Comparison of ENCODE assay signal across 12 cellular contexts in genomic region chr20:953742-954141, GRCh38. TPM values are rescaled to one million over a fixed set of nuclear protein-coding genes. Genes with fewer than 3 reads are reported as not detected.
DNase-seq lines count a peak whose midpoint lies in the region; ATAC-seq and TF ChIP-seq lines count a peak whose summit lies in the region.
"Had no signal": no experiment of that assay in that cellular context is flagged by ENCODE, and none has a peak within 500 bp of the region (broad histone marks: within the 10 kb centered on the region; RNA-seq: fewer than 3 reads in every experiment).

No MANE protein-coding gene starts in this region.

- 53% methylated on average over 9 of the region's 11 CpGs for WGBS in mesenchymal stem cell
- 26 to 45% (median 43%) methylated on average over 11 of the region's 11 CpGs for WGBS in heart left ventricle, 4 donors

- no peak overlapping the region for H4K91ac ChIP-seq in mesenchymal stem cell (ENCODE audit: low read length)

- no peak overlapping the region for H4K8ac ChIP-seq in mesenchymal stem cell (ENCODE audit: low read length)

- no peak overlapping the region for H3K27ac Mint-ChIP-seq in osteocyte (ENCODE audit: unreplicated experiment)
- H3K27ac Mint-ChIP-seq: activated T-cell treated with anti-CD3 and anti-CD28 coated beads, Interleukin-2, amount 50 U/mL, for 72 hours; T-helper 17 cell had no signal

- DNase-seq in D341Med (ENCODE audit: low spot score), result peak; percentile 76
- DNase-seq in KBM-7, result peak; percentile 21
- no peak for DNase-seq in brain microvascular endothelial cell
- DNase-seq in osteocyte (ENCODE audit: extremely low spot score, unreplicated experiment), result no peak
- no peak for DNase-seq in mesenchymal stem cell
- DNase-seq in stimulated activated CD4-positive, alpha-beta T cell treated with anti-CD3 and anti-CD28 coated beads, Interleukin-15, amount 100 ng/mL, for 24 hours, result no peak
- DNase-seq in heart left ventricle, result no peak
- DNase-seq: activated T-cell treated with anti-CD3 and anti-CD28 coated beads, Interleukin-2, amount 50 U/mL, for 72 hours; kidney; NCI-H146; T-helper 17 cell had no signal

- no peak overlapping the region for H3K4me3 Mint-ChIP-seq in osteocyte (ENCODE audit: unreplicated experiment)
- H3K4me3 Mint-ChIP-seq: activated T-cell treated with anti-CD3 and anti-CD28 coated beads, Interleukin-2, amount 50 U/mL, for 72 hours; T-helper 17 cell had no signal

- H3K27ac ChIP-seq in brain microvascular endothelial cell, result no peak overlapping the region
- H3K27ac ChIP-seq in mesenchymal stem cell (ENCODE audit: low read length, poor library complexity, severe bottlenecking), result no peak overlapping the region
- H3K27ac ChIP-seq in heart left ventricle, result no peak overlapping the region

- H2BK12ac ChIP-seq in mesenchymal stem cell (ENCODE audit: low read length in 2 of 2), result no peak overlapping the region

- H3K36me3 ChIP-seq in brain microvascular endothelial cell (replicated peaks), result no peaks in the 10 kb centered on the region
- H3K36me3 ChIP-seq in mesenchymal stem cell (ENCODE audit: control insufficient read depth in 1 of 2, insufficient read depth in 2 of 2, low read depth in 1 of 2, low read length in 2 of 2), result no peaks in the 10 kb centered on the region
- no peaks in the 10 kb centered on the region for H3K36me3 ChIP-seq in heart left ventricle

- no peak overlapping the region for H3K4me2 ChIP-seq in mesenchymal stem cell (ENCODE audit: low read length, poor library complexity, severe bottlenecking)

- no peak overlapping the region for H2BK120ac ChIP-seq in mesenchymal stem cell (ENCODE audit: low read depth, low read length)

- no peak overlapping the region for H2AK5ac ChIP-seq in mesenchymal stem cell (ENCODE audit: low read length, severe bottlenecking)

- no peak overlapping the region for H3K23ac ChIP-seq in mesenchymal stem cell (ENCODE audit: low read length in 2 of 2)

- no peak overlapping the region for H3K4ac ChIP-seq in mesenchymal stem cell (ENCODE audit: low read depth in 1 of 2, low read length in 2 of 2)

- H3K79me1 ChIP-seq in mesenchymal stem cell (replicated peaks; ENCODE audit: low read length, poor library complexity, severe bottlenecking), result no peaks in the 10 kb centered on the region

- peaks cover 13% of the 10 kb centered on the region for H3K27me3 Mint-ChIP-seq in osteocyte (ENCODE audit: unreplicated experiment)

- H3K9me3 ChIP-seq in mesenchymal stem cell (ENCODE audit: control insufficient read depth, low read length) (no peaks in the 10 kb centered on the region), heart left ventricle (no peaks in the 10 kb centered on the region)

- no peak for ATAC-seq in HG02763 (IDR thresholded peaks at IDR 0.05; ENCODE audit: unreplicated experiment)
- ATAC-seq in heart left ventricle, result no peak
- ATAC-seq: activated T-cell treated with anti-CD3 and anti-CD28 coated beads, Interleukin-2, amount 50 U/mL, for 72 hours; T-helper 17 cell had no signal

- H3K4me3 ChIP-seq in brain microvascular endothelial cell (ENCODE audit: low read depth, low read length) (no peak overlapping the region), mesenchymal stem cell (ENCODE audit: insufficient read depth in 1 of 2, low read depth in 1 of 2, low read length in 2 of 2) (no peak overlapping the region), heart left ventricle (no peak overlapping the region)

- no peak overlapping the region for H3K9ac ChIP-seq in mesenchymal stem cell (ENCODE audit: low read length)

- no peak for TF ChIP-seq POLR2A in heart left ventricle (IDR thresholded peaks at IDR 0.05)

- intact Hi-C loops in heart left ventricle (cut with DNase I), result loop anchor here in 3 of 10 donors (10.0 kb wide), 1 partner anchor 261 kb away; no protein-coding TSS in a partner anchor

- in situ Hi-C loops in KBM-7 (cut with MboI; ENCODE audit: low pct_unique_long_range_greater_than_20kb, low sequenced_read_pairs), result loop anchor here (10.0 kb wide), 1 partner anchor 139 kb away; no protein-coding TSS in a partner anchor
- in situ Hi-C loops in brain microvascular endothelial cell (cut with HindIII; ENCODE audit: low pct_ligation_motif_present, low sequenced_read_pairs), result no loop called here

- no peaks in the 10 kb centered on the region for H3K36me3 Mint-ChIP-seq in osteocyte (ENCODE audit: unreplicated experiment)

- H3K9me3 Mint-ChIP-seq in osteocyte (ENCODE audit: unreplicated experiment), result no peaks in the 10 kb centered on the region
- H3K9me3 Mint-ChIP-seq: activated T-cell treated with anti-CD3 and anti-CD28 coated beads, Interleukin-2, amount 50 U/mL, for 72 hours had no signal

- H2BK5ac ChIP-seq in mesenchymal stem cell (ENCODE audit: low read depth, low read length, poor library complexity, severe bottlenecking), result no peak overlapping the region

- peak; percentile 41 for TF ChIP-seq CTCF in brain microvascular endothelial cell (IDR thresholded peaks at IDR 0.05; ENCODE audit: low read depth, low read length, missing control alignments)
- peak; percentile 14 for TF ChIP-seq CTCF in osteocyte (IDR thresholded peaks at IDR 0.05)
- TF ChIP-seq CTCF in heart left ventricle (IDR thresholded peaks at IDR 0.05), result peak in 5 of 12 donors; percentile 12 to 36 (median 27)

- no peaks in the 10 kb centered on the region for H3K4me1 Mint-ChIP-seq in osteocyte (ENCODE audit: unreplicated experiment)

- H3K18ac ChIP-seq in mesenchymal stem cell (ENCODE audit: low read depth in 1 of 2, low read length in 2 of 2), result no peak overlapping the region

- H2AFZ ChIP-seq in mesenchymal stem cell (ENCODE audit: low read depth, low read length), result no peak overlapping the region

- H3K14ac ChIP-seq in mesenchymal stem cell (ENCODE audit: low read length in 2 of 2), result no peak overlapping the region

- H3K4me1 ChIP-seq in mesenchymal stem cell (ENCODE audit: control insufficient read depth, insufficient read depth, low read depth, low read length) (peaks cover 2% of the 10 kb centered on the region), heart left ventricle (peaks cover 0 to 2% (median 0%) of the 10 kb centered on the region in 12 donors)

- no peak overlapping the region for H2BK15ac ChIP-seq in mesenchymal stem cell (ENCODE audit: low read depth, poor library complexity, severe bottlenecking)

- H3K27me3 ChIP-seq in brain microvascular endothelial cell (replicated peaks) (no peaks in the 10 kb centered on the region), mesenchymal stem cell (ENCODE audit: control insufficient read depth in 1 of 2, insufficient read depth in 1 of 2, low read length in 2 of 2) (peaks cover 9 to 45% of the 10 kb centered on the region in 2 experiments), heart left ventricle (peaks cover 4 to 59% (median 25%) of the 10 kb centered on the region in 9 donors)

RNA-seq across cellular contexts. Expression of gene ANGPT4, which starts 37.6 kb away (rescaled TPM):
- total RNA-seq in osteocyte (not detected in 2 replicates), heart left ventricle (under 1 TPM in 4 of 9 donors, not detected in 5; 0.12 to 0.32 (median 0.21) TPM)
- polyA plus RNA-seq in mesenchymal stem cell (2013, experiment 1 of 2), result 0.03 TPM
- polyA plus RNA-seq in mesenchymal stem cell (2013, experiment 2 of 2), result 0.01 TPM
- under 1 TPM; 0.08 to 0.11 TPM for polyA plus RNA-seq in heart left ventricle
- total RNA-seq: activated T-cell treated with anti-CD3 and anti-CD28 coated beads, Interleukin-2, amount 50 U/mL, for 72 hours; T-helper 17 cell had no signal

RNA-seq across cellular contexts. Expression of gene RSPO4, which starts 48.4 kb away (rescaled TPM):
- total RNA-seq in osteocyte (not detected in 2 replicates), heart left ventricle (under 1 TPM in 2 of 9 donors, not detected in 7; 0.25 to 0.27 TPM)
- not detected for polyA plus RNA-seq in mesenchymal stem cell (2013, experiment 1 of 2)
- not detected for polyA plus RNA-seq in mesenchymal stem cell (2013, experiment 2 of 2)
- under 1 TPM in 1 of 2 donors, not detected in 1; 0.04 TPM for polyA plus RNA-seq in heart left ventricle
- total RNA-seq: T-helper 17 cell had no signal

Comparison
In these comparisons a context has a peak if more than half of its experiments do, and no peak if none do; other contexts are left out.
1. DNase-seq: peak in D341Med (single experiment) and KBM-7 (single experiment); none in brain microvascular endothelial cell (single experiment), osteocyte (single experiment), mesenchymal stem cell (single experiment), stimulated activated CD4-positive, alpha-beta T cell treated with anti-CD3 and anti-CD28 coated beads, Interleukin-15, amount 100 ng/mL, for 24 hours (single experiment) and heart left ventricle (0 of 5).